ENCODE assay signal across 8 cellular contexts in the genomic region with DNA sequence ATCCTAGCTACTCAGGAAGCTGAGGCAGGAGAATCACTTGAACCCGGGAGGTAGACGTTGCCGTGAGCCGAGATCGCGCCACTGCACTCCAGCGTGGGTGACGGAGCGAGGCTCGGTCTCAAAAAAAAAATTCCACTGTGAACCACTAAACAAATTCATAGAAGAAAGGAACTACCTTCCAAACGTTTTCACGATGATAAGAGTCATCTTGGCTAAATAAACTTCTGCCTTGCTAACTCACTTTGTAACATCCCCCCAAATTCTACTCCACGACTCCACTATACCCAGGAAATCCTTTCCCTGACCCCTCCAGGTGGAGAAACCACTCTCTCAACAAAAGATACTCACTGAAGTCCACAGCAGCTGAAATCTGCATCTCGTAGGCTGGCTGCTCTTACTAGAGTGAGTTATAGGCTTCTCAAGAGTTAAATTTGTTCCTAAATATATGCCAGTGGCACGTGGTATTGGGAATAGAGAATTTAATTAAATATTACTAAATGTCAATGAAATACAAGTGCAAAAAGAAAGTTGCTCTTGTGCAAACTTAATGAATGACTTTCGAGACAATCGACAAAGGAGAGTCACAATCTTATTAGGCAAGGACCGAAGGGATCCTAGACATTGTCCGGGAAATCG. TPM values are rescaled to one million over a fixed set of nuclear protein-coding genes. Genes with fewer than 3 reads are reported as not detected.
DNase-seq lines count a peak whose midpoint lies in the region; ATAC-seq and TF ChIP-seq lines count a peak whose summit lies in the region.

No MANE protein-coding gene starts in this region.

- peak overlapping the region; percentile 34 for H2AFZ ChIP-seq in KMS-11 (ENCODE audit: low read depth)

- no peaks in the 10 kb centered on the region for H3K9me3 Mint-ChIP-seq in central memory CD8-positive, alpha-beta T cell
- H3K9me3 Mint-ChIP-seq in natural killer cell treated with Interleukin-12 subunit alpha and Interleukin-12 subunit beta and Interleukin-15 and Interleukin-18, amount 100 ng/mL, for 72 hours, result no peaks in the 10 kb centered on the region

- H4K20me1 ChIP-seq in BLaER1 treated with 17β-estradiol and CSF1 and Interleukin-3, amounts not matched to agents 10 nM and 100 nM, result peaks cover 23 to 25% (median 25%) of the 10 kb centered on the region in 11 experiments
- H4K20me1 ChIP-seq in KMS-11 (ENCODE audit: insufficient read depth), result no peaks in the 10 kb centered on the region

- peak overlapping the region; percentile 49 to 100 (median 100); a peak in 21 of 22 replicates for H3K9ac ChIP-seq in BLaER1 treated with 17β-estradiol and CSF1 and Interleukin-3, amounts not matched to agents 10 nM and 100 nM
- peak overlapping the region; percentile 100; the same call in 1 of the 2 replicates for H3K9ac ChIP-seq in KMS-11

- H3K4me1 ChIP-seq in BLaER1 treated with 17β-estradiol and CSF1 and Interleukin-3, amounts not matched to agents 10 nM and 100 nM, result peaks cover 37 to 76% (median 62%) of the 10 kb centered on the region in 10 experiments
- peaks cover 54% of the 10 kb centered on the region for H3K4me1 ChIP-seq in KMS-11 (ENCODE audit: low read depth, poor library complexity, severe bottlenecking)

- no peak for DNase-seq in central memory CD8-positive, alpha-beta T cell (ENCODE audit: low spot score in 2 of 2)
- DNase-seq in natural killer cell treated with Interleukin-12 subunit alpha and Interleukin-12 subunit beta and Interleukin-15 and Interleukin-18, amount 100 ng/mL, for 72 hours (ENCODE audit: low spot score), result no peak

- no peak for TF ChIP-seq CTCF in KMS-11 (conservative IDR thresholded peaks at IDR 0.05; ENCODE audit: low read depth, low read length)

- H3K27me3 ChIP-seq in BLaER1 treated with 17β-estradiol and CSF1 and Interleukin-3, amounts not matched to agents 10 nM and 100 nM, result no peaks in the 10 kb centered on the region
- no peaks in the 10 kb centered on the region for H3K27me3 ChIP-seq in KMS-11 (ENCODE audit: insufficient read depth, low read depth)

- peak overlapping the region; percentile 86 to 100 (median 96) for H3K4me2 ChIP-seq in BLaER1 treated with 17β-estradiol and CSF1 and Interleukin-3, amounts not matched to agents 10 nM and 100 nM
- H3K4me2 ChIP-seq in KMS-11, result peak overlapping the region; percentile 99

- no peaks in the 10 kb centered on the region for H3K27me3 Mint-ChIP-seq in central memory CD8-positive, alpha-beta T cell
- no peaks in the 10 kb centered on the region for H3K27me3 Mint-ChIP-seq in natural killer cell treated with Interleukin-12 subunit alpha and Interleukin-12 subunit beta and Interleukin-15 and Interleukin-18, amount 100 ng/mL, for 72 hours

- H3K27ac ChIP-seq in BLaER1 treated with 17β-estradiol and CSF1 and Interleukin-3, amounts not matched to agents 10 nM and 100 nM, result peak overlapping the region in 9 of 11 experiments; percentile 100; a peak in 18 of 22 replicates
- peak overlapping the region; percentile 99 for H3K27ac ChIP-seq in KMS-11

- peak overlapping the region; percentile 93 for H3K4me3 Mint-ChIP-seq in central memory CD8-positive, alpha-beta T cell
- peak overlapping the region; percentile 90 for H3K4me3 Mint-ChIP-seq in natural killer cell treated with Interleukin-12 subunit alpha and Interleukin-12 subunit beta and Interleukin-15 and Interleukin-18, amount 100 ng/mL, for 72 hours

- peaks cover 28% of the 10 kb centered on the region for H3K4me1 Mint-ChIP-seq in central memory CD8-positive, alpha-beta T cell
- peaks cover 27 to 31% of the 10 kb centered on the region in 2 donors for H3K4me1 Mint-ChIP-seq in natural killer cell treated with Interleukin-12 subunit alpha and Interleukin-12 subunit beta and Interleukin-15 and Interleukin-18, amount 100 ng/mL, for 72 hours (ENCODE audit: low read depth in 2 of 2)

- no peaks in the 10 kb centered on the region for H3K9me3 ChIP-seq in BLaER1 treated with 17β-estradiol and CSF1 and Interleukin-3, amounts not matched to agents 10 nM and 100 nM (replicated peaks in 1 of 11)

- H3K36me3 ChIP-seq in BLaER1 treated with 17β-estradiol and CSF1 and Interleukin-3, amounts not matched to agents 10 nM and 100 nM, result peaks cover 0 to 16% (median 4%) of the 10 kb centered on the region in 11 experiments; a peak in 7 of 22 replicates
- no peaks in the 10 kb centered on the region for H3K36me3 ChIP-seq in KMS-11 (ENCODE audit: insufficient read depth)

- peaks cover 24% of the 10 kb centered on the region for H3K36me3 Mint-ChIP-seq in central memory CD8-positive, alpha-beta T cell (ENCODE audit: insufficient read depth)
- H3K36me3 Mint-ChIP-seq in natural killer cell treated with Interleukin-12 subunit alpha and Interleukin-12 subunit beta and Interleukin-15 and Interleukin-18, amount 100 ng/mL, for 72 hours, result no peaks in the 10 kb centered on the region

- ATAC-seq in central memory CD8-positive, alpha-beta T cell (replicated peaks; ENCODE audit: extremely low read depth, poor library complexity, severe bottlenecking), result no peak
- no peak for ATAC-seq in natural killer cell treated with Interleukin-12 subunit alpha and Interleukin-12 subunit beta and Interleukin-15 and Interleukin-18, amount 100 ng/mL, for 72 hours
- ATAC-seq in GM18502 (IDR thresholded peaks at IDR 0.05; ENCODE audit: poor library complexity, unreplicated experiment) (no peak), GM19324 (IDR thresholded peaks at IDR 0.05; ENCODE audit: low FRiP score, unreplicated experiment) (no peak), HG02798 (IDR thresholded peaks at IDR 0.05; ENCODE audit: poor library complexity, unreplicated experiment) (no peak), GM18520 (IDR thresholded peaks at IDR 0.05; ENCODE audit: unreplicated experiment) (no peak)

- H3K79me2 ChIP-seq in KMS-11 (ENCODE audit: insufficient read depth, low read depth), result peaks cover 47% of the 10 kb centered on the region

- peak overlapping the region; percentile 99 for H3K27ac Mint-ChIP-seq in central memory CD8-positive, alpha-beta T cell (ENCODE audit: low read depth)
- H3K27ac Mint-ChIP-seq in natural killer cell treated with Interleukin-12 subunit alpha and Interleukin-12 subunit beta and Interleukin-15 and Interleukin-18, amount 100 ng/mL, for 72 hours, result peak overlapping the region; percentile 76 to 92

- H3K4me3 ChIP-seq in BLaER1 treated with 17β-estradiol and CSF1 and Interleukin-3, amounts not matched to agents 10 nM and 100 nM, result peak overlapping the region; percentile 96 to 99 (median 98)
- H3K4me3 ChIP-seq in KMS-11 (IDR thresholded peaks at IDR 0.05; ENCODE audit: insufficient read depth, low read depth, low read length), result no peak overlapping the region

RNA-seq across cellular contexts. Expression of a gene that starts 1.6 kb away (rescaled TPM):
- 100 to 1,000 TPM; 103 to 219 TPM for total RNA-seq in natural killer cell treated with Interleukin-12 subunit alpha and Interleukin-12 subunit beta and Interleukin-15 and Interleukin-18, amount 100 ng/mL, for 72 hours
